11 cellular contexts compared by ENCODE assay signal in genomic region chr11:127493330-127493729, GRCh38.
DNase-seq lines count a peak whose midpoint lies in the region; ATAC-seq and TF ChIP-seq lines count a peak whose summit lies in the region.
"Had no signal": no experiment of that assay in that cellular context is flagged by ENCODE, and none has a peak within 500 bp of the region (broad histone marks: within the 10 kb centered on the region; RNA-seq: fewer than 3 reads in every experiment).

No MANE protein-coding gene starts in this region.

- 20 to 32% (median 27%) methylated on average over 4 of the region's 4 CpGs for WGBS in ovary, 3 donors

- H3K9me3 ChIP-seq in Panc1 (ENCODE audit: control insufficient read depth, insufficient read depth, low read depth, low read length) (peaks cover 12% of the 10 kb centered on the region; the same call in 1 of the 2 replicates), ovary (no peaks in the 10 kb centered on the region)

- TF ChIP-seq EP300 in ovary (IDR thresholded peaks at IDR 0.05), result no peak

- H3K4me1 ChIP-seq in Panc1 (ENCODE audit: control insufficient read depth, insufficient read depth, low read length), result no peaks in the 10 kb centered on the region
- H3K4me1 ChIP-seq in ovary (ENCODE audit: insufficient read depth), result no peaks in the 10 kb centered on the region

- peak; percentile 56 for ATAC-seq in HG02970 (IDR thresholded peaks at IDR 0.05; ENCODE audit: low FRiP score, unreplicated experiment)
- no peak for ATAC-seq in Panc1
- no peak for ATAC-seq in GM19035 (IDR thresholded peaks at IDR 0.05; ENCODE audit: unreplicated experiment)
- ATAC-seq: stimulated activated naive CD8-positive, alpha-beta T cell treated with anti-CD3 and anti-CD28 coated beads, Interleukin-15, Interleukin-2, amounts not matched to agents 100 U/mL and 50 U/mL, for 24 hours had no signal

- H3K4me3 ChIP-seq in Panc1 (ENCODE audit: low read depth in 2 of 2, low read length in 2 of 2) (no peak overlapping the region), ovary (no peak overlapping the region)

- H3K27me3 ChIP-seq in Panc1 (ENCODE audit: control insufficient read depth, insufficient read depth, low read length), result no peaks in the 10 kb centered on the region
- H3K27me3 ChIP-seq in ovary, result no peaks in the 10 kb centered on the region

- intact Hi-C loops in Panc1 (cut with micrococcal nuclease; ENCODE audit: unreplicated experiment) (no loop called here), ovary (cut with DNase I) (no loop called here)

- in situ Hi-C loops in Panc1 (cut with HindIII; ENCODE audit: low pct_unique_long_range_greater_than_20kb, low sequenced_read_pairs), result no loop called here

- POLR2A ChIA-PET in Panc1 (lab: Charles Lee), result interaction anchor here (0.7 kb wide), 1 partner anchor 27 kb away, joined by 3 read pairs; no protein-coding TSS in a partner anchor

- no TSS peak for BruUV-seq in Panc1 (replicated peaks; lab: Mats Ljungman, UMichigan)

- CTCF ChIA-PET in Panc1 (lab: Charles Lee), result no interaction called here

- H3K27ac ChIP-seq in Panc1 (ENCODE audit: low read length) (no peak overlapping the region), ovary (no peak overlapping the region)

- TF ChIP-seq CTCF in Panc1 (IDR thresholded peaks at IDR 0.05), result peak; percentile 60
- TF ChIP-seq CTCF in ovary (IDR thresholded peaks at IDR 0.05), result peak in 1 of 3 donors; percentile 24

- no peak for TF ChIP-seq POLR2A in ovary (IDR thresholded peaks at IDR 0.05)

- H3K36me3 ChIP-seq in Panc1 (ENCODE audit: control insufficient read depth, insufficient read depth, low read length), result no peaks in the 10 kb centered on the region
- no peaks in the 10 kb centered on the region for H3K36me3 ChIP-seq in ovary

- peak; percentile 20 for DNase-seq in DMS53 treated with DMSO at 0.1 percent for 48 hours (lab: John Stamatoyannopoulos, UW; ENCODE audit: unreplicated experiment)
- DNase-seq in Panc1 (ENCODE audit: low read depth, low spot score), result no peak
- peak; percentile 32 for DNase-seq in iPS-NIHi11 (ENCODE audit: low spot score)
- no peak for DNase-seq in ovary
- no peak for DNase-seq in DMS79 treated with DMSO at 0.1 percent for 48 hours (lab: John Stamatoyannopoulos, UW)
- no peak for DNase-seq in NCI-H2029 treated with DMSO at 0.1 percent for 48 hours (lab: John Stamatoyannopoulos, UW)
- DNase-seq: activated CD4-positive, alpha-beta T cell treated with anti-CD3 and anti-CD28 coated beads, Interleukin-2, amount 10 ng/mL, durations not matched to agents 7 days and 5 days; GOT3; stimulated activated naive CD8-positive, alpha-beta T cell treated with anti-CD3 and anti-CD28 coated beads, Interleukin-15, Interleukin-2, amounts not matched to agents 100 U/mL and 50 U/mL, for 24 hours had no signal

Comparison
In these comparisons a context has a peak if more than half of its experiments do, and no peak if none do; other contexts are left out.
1. DNase-seq: peak in DMS53 treated with DMSO at 0.1 percent for 48 hours (single experiment) and iPS-NIHi11 (single experiment); none in Panc1 (single experiment), ovary (0 of 5), DMS79 treated with DMSO at 0.1 percent for 48 hours (single experiment) and NCI-H2029 treated with DMSO at 0.1 percent for 48 hours (single experiment).